ENCODE assay signal across 1 cellular context in genomic region chr5:95818181-95819147, GRCh38.
A peak's percentile ranks its signal among the peaks of the same experiment; 100 is the strongest.
TF ChIP-seq lines count a peak whose summit lies in the region.

No MANE protein-coding gene starts in this region.

TF ChIP-seq in GM12878, 131 proteins besides CTCF, POLR2A, EP300 and RAD21 (continued from another document and continues in another):
- TF ChIP-seq HSF1 (IDR thresholded peaks at IDR 0.05; ENCODE audit: low read depth, low read length), result no peak
- TF ChIP-seq SIN3A (IDR thresholded peaks at IDR 0.05; ENCODE audit: low read depth, low read length), result no peak
- no peak for TF ChIP-seq STAT3 (IDR thresholded peaks at IDR 0.05; ENCODE audit: low read depth, low read length)
- no peak for TF ChIP-seq SREBF2 (IDR thresholded peaks at IDR 0.05; ENCODE audit: low read length)
- no peak for TF ChIP-seq ZNF384 (IDR thresholded peaks at IDR 0.05; ENCODE audit: borderline replicate concordance, low read depth, low read length)
- TF ChIP-seq MYC (IDR thresholded peaks at IDR 0.05; ENCODE audit: insufficient read depth, insufficient read length, insufficient replicate concordance, low read length, severe bottlenecking), result no peak
- TF ChIP-seq ZNF622 (IDR thresholded peaks at IDR 0.05), result no peak
- TF ChIP-seq ZBED1 (IDR thresholded peaks at IDR 0.05; ENCODE audit: borderline replicate concordance), result no peak
- no peak for TF ChIP-seq E2F4 (IDR thresholded peaks at IDR 0.05; ENCODE audit: low read depth, low read length)
- no peak for TF ChIP-seq STAT1 (conservative IDR thresholded peaks at IDR 0.05)
- TF ChIP-seq TCF3 (IDR thresholded peaks at IDR 0.05; ENCODE audit: borderline replicate concordance, insufficient read depth, low read depth, low read length), result no peak
- TF ChIP-seq HDGF (IDR thresholded peaks at IDR 0.05), result no peak
- no peak for TF ChIP-seq SUPT20H (IDR thresholded peaks at IDR 0.05; ENCODE audit: borderline replicate concordance, control insufficient read depth, low read depth, low read length)
- TF ChIP-seq TCF7 (IDR thresholded peaks at IDR 0.05; ENCODE audit: borderline replicate concordance), result no peak
- TF ChIP-seq ELK1 (IDR thresholded peaks at IDR 0.05; ENCODE audit: low read depth, low read length), result no peak
- TF ChIP-seq MYB (IDR thresholded peaks at IDR 0.05; ENCODE audit: borderline replicate concordance, low read depth, low read length), result no peak
- TF ChIP-seq ATF3 (IDR thresholded peaks at IDR 0.05; ENCODE audit: borderline replicate concordance, extremely low read depth, low read depth, low read length), result no peak
- TF ChIP-seq SREBF1 (IDR thresholded peaks at IDR 0.05; ENCODE audit: low read length), result no peak
- TF ChIP-seq ZNF592 (IDR thresholded peaks at IDR 0.05), result no peak
- TF ChIP-seq NFYA (IDR thresholded peaks at IDR 0.05; ENCODE audit: borderline replicate concordance, low read depth, low read length), result no peak
- TF ChIP-seq MXI1 (IDR thresholded peaks at IDR 0.05; ENCODE audit: low read depth, low read length), result no peak
- TF ChIP-seq CHD4 (IDR thresholded peaks at IDR 0.05), result no peak
- TF ChIP-seq BHLHE40 (IDR thresholded peaks at IDR 0.05; ENCODE audit: borderline replicate concordance in 1 of 2, low read depth in 2 of 2, low read length in 1 of 2), result peak in 1 of 2 experiments; percentile 48; a peak in 1 of 4 replicates
- TF ChIP-seq CBX3 (IDR thresholded peaks at IDR 0.05; ENCODE audit: borderline replicate concordance, low read depth), result no peak
- no peak for TF ChIP-seq RFX5 (IDR thresholded peaks at IDR 0.05; ENCODE audit: low read depth, low read length)
- no peak for TF ChIP-seq JUNB (IDR thresholded peaks at IDR 0.05)
- TF ChIP-seq ZBTB33 (IDR thresholded peaks at IDR 0.05), result no peak
- 0 out of 2 replicates have a peak, but pooled peaks have one; percentile 55 for TF ChIP-seq GABPA (IDR thresholded peaks at IDR 0.05; ENCODE audit: low read depth)
- TF ChIP-seq USF2 (IDR thresholded peaks at IDR 0.05; ENCODE audit: borderline replicate concordance, low read depth, low read length), result no peak
- TF ChIP-seq MTA3 (IDR thresholded peaks at IDR 0.05; ENCODE audit: borderline replicate concordance, low read length), result 0 out of 2 replicates have a peak, but pooled peaks have one; percentile 47
- TF ChIP-seq WRNIP1 (IDR thresholded peaks at IDR 0.05; ENCODE audit: borderline replicate concordance, low read depth, low read length), result peak; percentile 35; the same call in 1 of the 2 replicates
- TF ChIP-seq SMAD5 (IDR thresholded peaks at IDR 0.05; ENCODE audit: low read depth), result no peak
- no peak for TF ChIP-seq PKNOX1 (IDR thresholded peaks at IDR 0.05)
- TF ChIP-seq NR2C2 (IDR thresholded peaks at IDR 0.05; ENCODE audit: borderline replicate concordance, control insufficient read depth, insufficient read length, low read depth), result no peak
- TF ChIP-seq CBFB (IDR thresholded peaks at IDR 0.05; ENCODE audit: low read depth), result no peak
- no peak for TF ChIP-seq FOXM1 (IDR thresholded peaks at IDR 0.05; ENCODE audit: low read depth, low read length)
- TF ChIP-seq ZBTB40 (IDR thresholded peaks at IDR 0.05; ENCODE audit: borderline replicate concordance), result peak; percentile 88
- TF ChIP-seq SMARCA5 (IDR thresholded peaks at IDR 0.05), result 0 out of 2 replicates have a peak, but pooled peaks have one; percentile 38
- TF ChIP-seq PAX8 (IDR thresholded peaks at IDR 0.05), result no peak
- no peak for TF ChIP-seq NRF1 (conservative IDR thresholded peaks at IDR 0.05; ENCODE audit: low read depth, low read length)
- TF ChIP-seq PRDM15 (CRISPR knock-in tag; IDR thresholded peaks at IDR 0.05), result no peak
- no peak for TF ChIP-seq NR2C1 (IDR thresholded peaks at IDR 0.05)
- no peak for TF ChIP-seq ZNF24 (IDR thresholded peaks at IDR 0.05)
